1 cellular context compared by ENCODE assay signal in the genomic region with DNA sequence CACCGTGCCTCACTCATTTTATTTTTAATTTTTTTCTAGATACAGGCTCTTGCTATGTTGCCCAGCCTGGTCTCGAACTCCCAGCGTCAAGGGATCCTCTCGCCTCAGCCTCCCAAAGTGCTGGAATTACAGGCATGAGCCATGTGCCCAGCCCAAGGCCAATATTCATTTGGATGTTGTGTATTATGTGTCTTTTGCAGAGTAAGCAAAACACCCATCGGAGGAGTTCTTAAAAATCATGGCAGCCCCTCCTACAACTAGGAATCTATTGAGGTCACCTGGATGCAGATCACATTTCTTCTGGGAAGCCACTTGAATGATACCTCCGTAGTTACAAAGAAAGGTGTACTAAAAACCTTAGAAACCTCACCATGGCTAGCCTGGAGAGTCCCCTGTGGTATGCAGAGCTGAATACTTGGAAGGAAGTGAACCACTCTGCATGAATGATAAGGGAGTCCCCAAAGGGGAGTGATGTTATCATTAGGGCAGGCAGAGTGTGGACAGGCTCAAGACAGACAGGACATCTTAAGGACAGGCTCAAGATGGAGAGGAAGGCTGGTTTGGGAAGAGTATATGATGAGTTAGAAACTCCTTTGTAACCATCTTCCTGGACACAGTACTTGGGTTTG.
TF ChIP-seq lines count a peak whose summit lies in the region.

No MANE protein-coding gene starts in this region.

TF ChIP-seq in IMR-90, 13 proteins besides CTCF, POLR2A, EP300 and RAD21:
- TF ChIP-seq, protein P1, sequence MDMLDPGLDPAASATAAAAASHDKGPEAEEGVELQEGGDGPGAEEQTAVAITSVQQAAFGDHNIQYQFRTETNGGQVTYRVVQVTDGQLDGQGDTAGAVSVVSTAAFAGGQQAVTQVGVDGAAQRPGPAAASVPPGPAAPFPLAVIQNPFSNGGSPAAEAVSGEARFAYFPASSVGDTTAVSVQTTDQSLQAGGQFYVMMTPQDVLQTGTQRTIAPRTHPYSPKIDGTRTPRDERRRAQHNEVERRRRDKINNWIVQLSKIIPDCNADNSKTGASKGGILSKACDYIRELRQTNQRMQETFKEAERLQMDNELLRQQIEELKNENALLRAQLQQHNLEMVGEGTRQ (IDR thresholded peaks at IDR 0.05; ENCODE audit: low read depth, low read length), result no peak
- TF ChIP-seq MAFK (IDR thresholded peaks at IDR 0.05; ENCODE audit: low read depth, low read length) (peak; percentile 67), MAZ (IDR thresholded peaks at IDR 0.05; ENCODE audit: borderline replicate concordance, low read depth, low read length) (no peak)
